In the genomic region with DNA sequence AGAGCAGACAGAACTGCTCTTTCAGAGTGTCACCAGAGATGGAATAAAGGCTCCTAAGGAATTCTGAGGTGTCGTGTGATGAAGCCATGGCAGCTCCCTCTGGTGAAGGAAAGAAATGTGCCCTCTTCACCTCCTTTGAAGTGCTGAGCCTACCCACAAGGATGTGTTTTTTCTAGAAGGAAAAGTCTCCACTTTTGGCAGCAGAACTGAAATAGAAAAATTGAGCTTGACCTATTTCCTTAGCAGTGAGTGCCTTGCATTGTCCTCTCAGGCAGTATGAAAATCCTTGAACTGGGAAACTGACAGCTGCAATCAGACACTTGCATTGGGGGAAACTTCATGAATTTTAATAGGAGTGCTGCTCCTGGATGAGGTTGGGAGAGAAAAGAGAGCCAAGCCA, we compare ENCODE assay signal across 16 cellular contexts.
DNase-seq lines count a peak whose midpoint lies in the region; ATAC-seq and TF ChIP-seq lines count a peak whose summit lies in the region.
"Had no signal": no experiment of that assay in that cellular context is flagged by ENCODE, and none has a peak within 500 bp of the region (broad histone marks: within the 10 kb centered on the region; RNA-seq: fewer than 3 reads in every experiment).

No MANE protein-coding gene starts in this region.

- no peak overlapping the region for H3K14ac ChIP-seq in trophoblast cell (ENCODE audit: low read length)

- H3K9me3 ChIP-seq in trophoblast cell (ENCODE audit: insufficient read depth, low read depth, low read length) (no peaks in the 10 kb centered on the region), prostate gland (no peaks in the 10 kb centered on the region)

- no peak overlapping the region for H3K4me2 ChIP-seq in trophoblast cell (ENCODE audit: low read length)

- no peak overlapping the region for H2BK12ac ChIP-seq in trophoblast cell (ENCODE audit: low read length)

- H3K4me1 ChIP-seq in trophoblast cell (ENCODE audit: control insufficient read depth in 1 of 2, insufficient read depth in 2 of 2, low read length in 2 of 2) (peaks cover 3 to 8% of the 10 kb centered on the region in 2 experiments), prostate gland (replicated peaks) (no peaks in the 10 kb centered on the region)

- H4K91ac ChIP-seq in trophoblast cell (ENCODE audit: low read depth, low read length) = no peak overlapping the region

- no peak overlapping the region for H3K4me3 ChIP-seq in trophoblast cell (ENCODE audit: low read depth, low read length)
- H3K4me3 ChIP-seq in prostate gland = no peak overlapping the region

- no peak overlapping the region for H2BK120ac ChIP-seq in trophoblast cell (ENCODE audit: insufficient read depth, low read length, poor library complexity)

- H3K4ac ChIP-seq in trophoblast cell (ENCODE audit: low read depth, low read length) = no peak overlapping the region

- intact Hi-C loops in left ventricle myocardium superior (cut with micrococcal nuclease) (no loop called here), prostate gland (cut with DNase I) (no loop called here)

- H3K27me3 ChIP-seq in trophoblast cell (ENCODE audit: insufficient read depth, low read length) (no peaks in the 10 kb centered on the region), prostate gland (replicated peaks; ENCODE audit: insufficient read depth) (no peaks in the 10 kb centered on the region)

- no peaks in the 10 kb centered on the region for H3K36me3 ChIP-seq in trophoblast cell (ENCODE audit: control insufficient read depth in 1 of 2, insufficient read depth in 2 of 2, low read length in 2 of 2)
- no peaks in the 10 kb centered on the region for H3K36me3 ChIP-seq in prostate gland

- DNase-seq in EL (peak; percentile 31), RPMI7951 (ENCODE audit: low read depth) (peak; percentile 15), left ventricle myocardium superior (no peak), trophoblast cell (no peak), NCI-H2196 (lab: John Stamatoyannopoulos, UW; ENCODE audit: unreplicated experiment) (no peak), NCI-H510A (lab: John Stamatoyannopoulos, UW) (no peak), NCI-H2107 treated with DMSO at 0.1 percent for 48 hours (lab: John Stamatoyannopoulos, UW; ENCODE audit: unreplicated experiment) (no peak), prostate gland (ENCODE audit: low spot score) (no peak)
- DNase-seq: activated CD8-positive, alpha-beta memory T cell treated with anti-CD3 and anti-CD28 coated beads, Interleukin-2, amount 10 ng/mL, durations not matched to agents 7 days and 5 days; activated naive CD4-positive, alpha-beta T cell treated with anti-CD3 and anti-CD28 coated beads, Interleukin-2, amount 10 ng/mL, durations not matched to agents 7 days and 5 days; CD4-positive, alpha-beta T cell; cerebellar nuclear complex; NCI-H1105; NCI-H524 treated with DMSO at 0.1 percent for 48 hours; nephron progenitor cell; SHP77 had no signal

- TF ChIP-seq CTCF in prostate gland (IDR thresholded peaks at IDR 0.05) = no peak

- H4K12ac ChIP-seq in trophoblast cell (ENCODE audit: low read depth, low read length) = no peak overlapping the region

- H3K18ac ChIP-seq in trophoblast cell (ENCODE audit: low read length) = no peak overlapping the region

- H3K79me1 ChIP-seq in trophoblast cell (ENCODE audit: low read length) = no peaks in the 10 kb centered on the region

- TF ChIP-seq POLR2A in prostate gland (IDR thresholded peaks at IDR 0.05) = no peak

- H3K27ac ChIP-seq in trophoblast cell (ENCODE audit: low read depth, low read length) (peak overlapping the region; percentile 10), prostate gland (no peak overlapping the region)

- no peak overlapping the region for H2AK5ac ChIP-seq in trophoblast cell (ENCODE audit: low read length)

- no peaks in the 10 kb centered on the region for H3K79me2 ChIP-seq in trophoblast cell (ENCODE audit: control insufficient read depth, insufficient read depth, low read length, poor library complexity)

- peak; percentile 6 for ATAC-seq in left ventricle myocardium superior
- ATAC-seq: activated CD8-positive, alpha-beta memory T cell treated with anti-CD3 and anti-CD28 coated beads, Interleukin-2, amount 10 ng/mL, durations not matched to agents 7 days and 5 days had no signal

- no peak overlapping the region for H2AFZ ChIP-seq in trophoblast cell (ENCODE audit: insufficient read depth, low read length, poor library complexity)

- H3K23ac ChIP-seq in trophoblast cell (ENCODE audit: low read length) = no peak overlapping the region

- H3K9ac ChIP-seq in trophoblast cell (ENCODE audit: low read length) = no peak overlapping the region

- no CpG with 5 or more reads among the region's 1 CpG for WGBS in trophoblast cell (ENCODE audit: extremely low coverage, insufficient coverage, insufficient read length)
- 40% methylated on average over 1 of the region's 1 CpG for WGBS in prostate gland

- no peak overlapping the region for H2BK5ac ChIP-seq in trophoblast cell (ENCODE audit: low read depth, low read length, poor library complexity)

- H4K8ac ChIP-seq in trophoblast cell (ENCODE audit: low read depth, low read length) = no peak overlapping the region

Comparison
In these comparisons a context has a peak if more than half of its experiments do, and no peak if none do; other contexts are left out.
1. DNase-seq: peak in EL (single experiment) and RPMI7951 (single experiment); none in left ventricle myocardium superior (single experiment), trophoblast cell (0 of 2), NCI-H2196 (single experiment), NCI-H510A (single experiment), NCI-H2107 treated with DMSO at 0.1 percent for 48 hours (single experiment) and prostate gland (single experiment).